10 cellular contexts compared by ENCODE assay signal in genomic region chr16:22198547-22199293, GRCh38. TPM values are rescaled to one million over a fixed set of nuclear protein-coding genes. Genes with fewer than 3 reads are reported as not detected.
DNase-seq lines count a peak whose midpoint lies in the region; ATAC-seq and TF ChIP-seq lines count a peak whose summit lies in the region.
"Had no signal": no experiment of that assay in that cellular context is flagged by ENCODE, and none has a peak within 500 bp of the region (broad histone marks: within the 10 kb centered on the region; RNA-seq: fewer than 3 reads in every experiment).

No MANE protein-coding gene starts in this region.

- in situ Hi-C loops in GM13976 (cut with MboI; ENCODE audit: low sequenced_read_pairs, unreplicated experiment) = loop anchor here (5.0 to 25.0 kb wide), 2 partner anchors 94 to 386 kb away; no protein-coding TSS in a partner anchor
- in situ Hi-C loops in G401 (cut with HindIII; ENCODE audit: low sequenced_read_pairs) = no loop called here

- no peak for TF ChIP-seq EP300 in stomach (IDR thresholded peaks at IDR 0.05)

- TF ChIP-seq POLR2A in stomach (IDR thresholded peaks at IDR 0.05) = no peak

- intact Hi-C loops in stomach (cut with DNase I; ENCODE audit: low total_unique reads) = no loop called here

- H3K4me1 ChIP-seq in esophagus (ENCODE audit: control insufficient read depth in 2 of 2, insufficient read depth in 2 of 2, low read length in 1 of 2) (no peaks in the 10 kb centered on the region), stomach (peaks cover 4 to 34% (median 27%) of the 10 kb centered on the region in 4 donors)

- 63 to 67% methylated on average over 7 of the region's 7 CpGs for WGBS in esophagus, 2 donors
- WGBS in stomach, 5 donors = 53 to 78% (median 77%) methylated on average over 7 of the region's 7 CpGs

- H3K9me3 ChIP-seq in esophagus (ENCODE audit: control insufficient read depth in 2 of 2, insufficient read depth in 1 of 2, low read depth in 1 of 2, low read length in 1 of 2) = no peaks in the 10 kb centered on the region
- H3K9me3 ChIP-seq in stomach = no peaks in the 10 kb centered on the region

- TF ChIP-seq CTCF in GM13976 (IDR thresholded peaks at IDR 0.05; ENCODE audit: borderline replicate concordance, control extremely low read depth, extremely low read depth, insufficient read depth, missing control alignments) (peak; percentile 23), stomach (IDR thresholded peaks at IDR 0.05) (no peak)

- peak overlapping the region; percentile 85 to 87 for H3K27ac ChIP-seq in esophagus (ENCODE audit: low read depth in 2 of 2, low read length in 1 of 2)
- H3K27ac ChIP-seq in stomach = peak overlapping the region in 4 of 5 donors; percentile 70 to 86 (median 84)

- H3K4me3 ChIP-seq in esophagus (ENCODE audit: low read depth in 1 of 2, low read length in 2 of 2) (no peak overlapping the region), stomach (no peak overlapping the region)

- no peaks in the 10 kb centered on the region for H3K27me3 ChIP-seq in esophagus (ENCODE audit: control insufficient read depth in 1 of 2, insufficient read depth in 2 of 2, low read length in 2 of 2)
- H3K27me3 ChIP-seq in stomach = no peaks in the 10 kb centered on the region

- no peaks in the 10 kb centered on the region for H3K36me3 ChIP-seq in esophagus (ENCODE audit: control insufficient read depth in 2 of 2, insufficient read depth in 2 of 2, low read length in 1 of 2)
- H3K36me3 ChIP-seq in stomach = no peaks in the 10 kb centered on the region

- ATAC-seq in GM21619 (IDR thresholded peaks at IDR 0.05; ENCODE audit: unreplicated experiment) (no peak), HG02623 (IDR thresholded peaks at IDR 0.05; ENCODE audit: unreplicated experiment) (no peak)

- DNase-seq in GM13976 (ENCODE audit: low spot score) (peak; percentile 51), NOMO-1 treated with DMSO at 0.1 percent for 48 hours (lab: John Stamatoyannopoulos, UW; ENCODE audit: unreplicated experiment) (peak; percentile 17), stomach (no peak), G401 (ENCODE audit: low spot score) (no peak)
- DNase-seq: NCI-H2081 treated with DMSO at 0.1 percent for 48 hours had no signal

RNA-seq across cellular contexts. Expression of gene EEF2K, which starts 7.4 kb away (rescaled TPM):
- 1 to 10 TPM; 4.6 to 6.9 TPM for polyA plus RNA-seq in esophagus
- total RNA-seq in stomach = 100 to 1,000 TPM in 2 of 5 donors, 10 to 100 TPM in 3; 21.0 to 170 (median 40.2) TPM
- 1 to 10 TPM; 3.4 to 5.9 (median 3.7) TPM for polyA plus RNA-seq in stomach
- 18.6 and 22.0 TPM in 2 replicates for total RNA-seq in G401 (2014; rRNA removed; shearing (Covaris generic))

RNA-seq across cellular contexts. Expression of gene SDR42E2, which starts 36.4 kb away (rescaled TPM):
- under 1 TPM in 1 of 2 donors, not detected in 1; 0.04 TPM for polyA plus RNA-seq in esophagus
- total RNA-seq in stomach = not detected
- polyA plus RNA-seq in stomach = not detected
- total RNA-seq in G401 (2014; rRNA removed; shearing (Covaris generic)) = not detected in 2 replicates
- total RNA-seq: bronchial epithelial cell, kidney epithelial cell had no signal

Comparison
In these comparisons a context has a peak if more than half of its experiments do, and no peak if none do; other contexts are left out.
1. DNase-seq: peak in GM13976 (single experiment) and NOMO-1 treated with DMSO at 0.1 percent for 48 hours (single experiment); none in stomach (single experiment) and G401 (single experiment).